ENCODE assay signal across 15 cellular contexts in genomic region chr20:32777177-32777956, GRCh38. TPM values are rescaled to one million over a fixed set of nuclear protein-coding genes. Genes with fewer than 3 reads are reported as not detected.
DNase-seq lines count a peak whose midpoint lies in the region; TF ChIP-seq lines count a peak whose summit lies in the region.
"Had no signal": no experiment of that assay in that cellular context is flagged by ENCODE, and none has a peak within 500 bp of the region (broad histone marks: within the 10 kb centered on the region; RNA-seq: fewer than 3 reads in every experiment).

No MANE protein-coding gene starts in this region.

- 91 to 100% methylated on average over 4 to 8 of the region's 8 CpGs for WGBS in endodermal cell (ENCODE audit: insufficient coverage in 1 of 2, insufficient read length in 1 of 2), 2 experiments

- H3K4me3 Mint-ChIP-seq in endodermal cell (no peak overlapping the region), nephron (no peak overlapping the region)
- H3K4me3 Mint-ChIP-seq: memory B cell; stimulated activated effector memory CD8-positive, alpha-beta T cell treated with anti-CD3 and anti-CD28 coated beads, Interleukin-12 subunit alpha, Interleukin-12 subunit beta, amount 100 ng/mL, for 72 hours had no signal

- H3K27me3 ChIP-seq in endodermal cell (ENCODE audit: control insufficient read depth, insufficient read depth, low read length, poor library complexity, severe bottlenecking): no peaks in the 10 kb centered on the region

- peak overlapping the region; percentile 28 for H3K27ac ChIP-seq in C4-2B
- peak overlapping the region; percentile 81 for H3K27ac ChIP-seq in KOPT-K1 (ENCODE audit: low read depth, low read length, poor library complexity, severe bottlenecking)
- peak overlapping the region; percentile 26 for H3K27ac ChIP-seq in endodermal cell (ENCODE audit: low read depth, low read length)
- H3K27ac ChIP-seq: WERI-Rb-1 had no signal

- H3K9me3 ChIP-seq in KOPT-K1 (ENCODE audit: insufficient read depth, low read length, poor library complexity, severe bottlenecking) (no peaks in the 10 kb centered on the region), endodermal cell (ENCODE audit: control insufficient read depth, low read length) (no peaks in the 10 kb centered on the region)

- DNase-seq in endodermal cell (no peak), CD1c-positive myeloid dendritic cell (ENCODE audit: extremely low spot score) (no peak), ecto neural progenitor cell (ENCODE audit: low spot score) (no peak), amniotic stem cell (lab: John Stamatoyannopoulos, UW) (no peak)
- DNase-seq in stimulated activated CD4-positive, alpha-beta T cell treated with anti-CD3 and anti-CD28 coated beads, Interleukin-4, amount 100 ng/mL, for 4 hours: no peak
- DNase-seq: activated effector memory CD4-positive, alpha-beta T cell treated with Interleukin-2 at 50 U/mL for 16 hours; GOT3; NCI-H1436; NCI-H2227 treated with DMSO at 0.1 percent for 48 hours; WERI-Rb-1 had no signal

- no peak overlapping the region for H3K9ac ChIP-seq in endodermal cell (ENCODE audit: extremely low read depth, low read length, poor library complexity, severe bottlenecking)

- peaks cover 41% of the 10 kb centered on the region for H3K4me1 Mint-ChIP-seq in endodermal cell
- peaks cover 18% of the 10 kb centered on the region for H3K4me1 Mint-ChIP-seq in nephron

- peaks cover 33% of the 10 kb centered on the region for H3K36me3 ChIP-seq in KOPT-K1 (ENCODE audit: insufficient read depth, low read length)
- H3K36me3 ChIP-seq in endodermal cell (ENCODE audit: control insufficient read depth, insufficient read depth, low read length): peaks cover 65% of the 10 kb centered on the region
- H3K36me3 ChIP-seq: WERI-Rb-1 had no signal

- no peak overlapping the region for H3K4me3 ChIP-seq in endodermal cell (ENCODE audit: low read length)

- H3K27ac Mint-ChIP-seq in endodermal cell: peak overlapping the region; percentile 74
- H3K27ac Mint-ChIP-seq in nephron: peak overlapping the region; percentile 82 to 87 (median 82)
- H3K27ac Mint-ChIP-seq: memory B cell; stimulated activated effector memory CD8-positive, alpha-beta T cell treated with anti-CD3 and anti-CD28 coated beads, Interleukin-12 subunit alpha, Interleukin-12 subunit beta, amount 100 ng/mL, for 72 hours had no signal

- H3K27me3 Mint-ChIP-seq in endodermal cell (ENCODE audit: insufficient read depth): no peaks in the 10 kb centered on the region
- H3K27me3 Mint-ChIP-seq in nephron (ENCODE audit: low read depth): no peaks in the 10 kb centered on the region
- H3K27me3 Mint-ChIP-seq: memory B cell had no signal

- peaks cover 42% of the 10 kb centered on the region for H3K36me3 Mint-ChIP-seq in endodermal cell (ENCODE audit: low read depth)
- peaks cover 8% of the 10 kb centered on the region for H3K36me3 Mint-ChIP-seq in nephron (ENCODE audit: low read depth)
- H3K36me3 Mint-ChIP-seq: memory B cell; stimulated activated effector memory CD8-positive, alpha-beta T cell treated with anti-CD3 and anti-CD28 coated beads, Interleukin-12 subunit alpha, Interleukin-12 subunit beta, amount 100 ng/mL, for 72 hours had no signal

- H3K9me3 Mint-ChIP-seq in endodermal cell: no peaks in the 10 kb centered on the region
- H3K9me3 Mint-ChIP-seq in nephron: no peaks in the 10 kb centered on the region
- H3K9me3 Mint-ChIP-seq: memory B cell; stimulated activated effector memory CD8-positive, alpha-beta T cell treated with anti-CD3 and anti-CD28 coated beads, Interleukin-12 subunit alpha, Interleukin-12 subunit beta, amount 100 ng/mL, for 72 hours had no signal

- peaks cover 21% of the 10 kb centered on the region for H3K4me1 ChIP-seq in endodermal cell (ENCODE audit: control insufficient read depth, insufficient read depth, low read length)

- TF ChIP-seq CTCF in C4-2B (conservative IDR thresholded peaks at IDR 0.05) (no peak), endodermal cell (conservative IDR thresholded peaks at IDR 0.05) (no peak), nephron (IDR thresholded peaks at IDR 0.05; ENCODE audit: unreplicated experiment in 3 of 3) (no peak)

RNA-seq across cellular contexts. Expression of gene DNMT3B, which starts 15.2 kb away (rescaled TPM):
- 100 to 1,000 TPM in 1 of 2 donors, 10 to 100 TPM in 1; 82.1 to 283 TPM for total RNA-seq in endodermal cell
- polyA plus RNA-seq in endodermal cell (2013, experiment 1 of 2): 68.5 TPM
- 50.5 TPM for polyA plus RNA-seq in endodermal cell (2013, experiment 2 of 2)

RNA-seq across cellular contexts. Expression of gene COMMD7, which starts 34.1 kb away (rescaled TPM):
- 10 to 100 TPM; 21.2 to 49.2 TPM for total RNA-seq in endodermal cell
- polyA plus RNA-seq in endodermal cell (2013, experiment 1 of 2): 43.4 TPM
- 41.9 TPM for polyA plus RNA-seq in endodermal cell (2013, experiment 2 of 2)

RNA-seq across cellular contexts. Expression of gene MAPRE1, which starts 42.4 kb away (rescaled TPM):
- total RNA-seq in endodermal cell: 100 to 1,000 TPM; 180 to 265 TPM
- polyA plus RNA-seq in endodermal cell (2013, experiment 1 of 2): 153 TPM
- 143 TPM for polyA plus RNA-seq in endodermal cell (2013, experiment 2 of 2)

Comparison
In these comparisons a context has a peak if more than half of its experiments do, and no peak if none do; other contexts are left out.
1. H3K27ac ChIP-seq: peak in every context shown above with its lines; median percentile 81 in KOPT-K1; 28 in C4-2B; 26 in endodermal cell.